ENCODE assay signal across 8 cellular contexts in genomic region chr1:63322248-63322943, GRCh38. TPM values are rescaled to one million over a fixed set of nuclear protein-coding genes. Genes with fewer than 3 reads are reported as not detected.
DNase-seq lines count a peak whose midpoint lies in the region; ATAC-seq and TF ChIP-seq lines count a peak whose summit lies in the region.

TSS of gene FOXD3 (plus strand) at chr1:63322567. CDS start at chr1:63323059, 492 bp downstream.

- no peaks in the 10 kb centered on the region for H4K20me1 ChIP-seq in HCT116 (ENCODE audit: insufficient read depth)

- CTCF ChIA-PET in HCT116 (lab: Charles Lee) = no interaction called here

- no peaks in the 10 kb centered on the region for H3K9me2 ChIP-seq in HCT116 (ENCODE audit: insufficient read depth)

- peak within 1 kb of the TSS; percentile 73 for H3K27ac Mint-ChIP-seq in activated naive CD4-positive, alpha-beta T cell treated with anti-CD3 and anti-CD28 coated beads, Interleukin-2, amount 50 U/mL, for 24 hours

- ATAC-seq in HCT116 (peak; percentile 71), right cardiac atrium (peak; percentile 59 to 74)

- 1% methylated on average over 78 of the region's 78 CpGs for WGBS in right cardiac atrium

- H3K4me2 ChIP-seq in HCT116 (ENCODE audit: low read length) = peak within 1 kb of the TSS; percentile 77

- intact Hi-C loops in HCT116 (cut with micrococcal nuclease) (loop anchor here (10.0 kb wide), 1 partner anchor 922 kb away; no protein-coding TSS in a partner anchor), right cardiac atrium (cut with DNase I) (no loop called here)

- H3K4me3 ChIP-seq in HCT116 (replicated peaks in 1 of 2; ENCODE audit: low read depth in 1 of 2, low read length in 2 of 2) (peak within 1 kb of the TSS; percentile 49 to 59), right cardiac atrium (ENCODE audit: low read length) (peak within 1 kb of the TSS; percentile 59), retinal pigment epithelial cell (ENCODE audit: low read length) (peak within 1 kb of the TSS; percentile 31)

- H3K9me3 ChIP-seq in HCT116 (ENCODE audit: control insufficient read depth in 1 of 2, insufficient read depth in 1 of 2, low read depth in 1 of 2, low read length in 2 of 2) (no peaks in the 10 kb centered on the region), right cardiac atrium (ENCODE audit: control insufficient read depth, low read length) (no peaks in the 10 kb centered on the region)

- peak within 1 kb of the TSS; percentile 52 for H3K9ac ChIP-seq in HCT116 (ENCODE audit: low read length)

- peaks cover 66% of the 10 kb centered on the region for H3K27me3 Mint-ChIP-seq in activated naive CD4-positive, alpha-beta T cell treated with anti-CD3 and anti-CD28 coated beads, Interleukin-2, amount 50 U/mL, for 24 hours

- H3K36me3 Mint-ChIP-seq in activated naive CD4-positive, alpha-beta T cell treated with anti-CD3 and anti-CD28 coated beads, Interleukin-2, amount 50 U/mL, for 24 hours = peaks cover 12% of the 10 kb centered on the region

- peaks cover 10% of the 10 kb centered on the region in 2 experiments for H3K4me1 ChIP-seq in HCT116 (ENCODE audit: control insufficient read depth in 1 of 2, insufficient read depth in 2 of 2, low read length in 2 of 2)
- H3K4me1 ChIP-seq in right cardiac atrium (ENCODE audit: control insufficient read depth, insufficient read depth, low read length) = peaks cover 1% of the 10 kb centered on the region

- H3K36me3 ChIP-seq in HCT116 (ENCODE audit: control insufficient read depth in 1 of 2, insufficient read depth in 2 of 2, low read length in 2 of 2) = no peaks in the 10 kb centered on the region

- H3K4me1 Mint-ChIP-seq in activated naive CD4-positive, alpha-beta T cell treated with anti-CD3 and anti-CD28 coated beads, Interleukin-2, amount 50 U/mL, for 24 hours = peaks cover 37% of the 10 kb centered on the region

- POLR2A ChIA-PET in HCT116 (lab: Charles Lee) = no interaction called here

- peak within 1 kb of the TSS; percentile 12; the same call in 1 of the 2 replicates for H3K27ac ChIP-seq in HCT116 (ENCODE audit: low read depth, low read length)
- H3K27ac ChIP-seq in right cardiac atrium (ENCODE audit: low read length) = no peak within 1 kb of the TSS

- H3K27me3 ChIP-seq in HCT116 (ENCODE audit: insufficient read depth, low read length) = no peaks in the 10 kb centered on the region
- H3K27me3 ChIP-seq in right cardiac atrium (ENCODE audit: control insufficient read depth, insufficient read depth) = no peaks in the 10 kb centered on the region

- no peak for TF ChIP-seq RAD21 in HCT116 (IDR thresholded peaks at IDR 0.05; ENCODE audit: low read depth)

- RAD21 ChIA-PET in HCT116 (lab: Charles Lee; ENCODE audit: low non-redundant PET in 1 of 2, low total read pairs in 2 of 2, uncharacterized antibody in 2 of 2, unreplicated experiment in 2 of 2) = no interaction called here

- H3K79me2 ChIP-seq in HCT116 (ENCODE audit: insufficient read depth, low read length) = no peaks in the 10 kb centered on the region

- DNase-seq in NCI-H187 (lab: John Stamatoyannopoulos, UW) (peak; percentile 39 to 67), NCI-H187 treated with DMSO at 0.1 percent for 48 hours (lab: John Stamatoyannopoulos, UW) (no peak), HCT116 (ENCODE audit: low read depth, low spot score) (peak; percentile 27), NCI-H2171 (lab: John Stamatoyannopoulos, UW) (peak; percentile 43), right cardiac atrium (peak; percentile 60 to 83 (median 80)), retinal pigment epithelial cell (ENCODE audit: low read depth) (no peak), GM19238 (ENCODE audit: insufficient read length, low spot score) (no peak)

- H3K9me3 Mint-ChIP-seq in activated naive CD4-positive, alpha-beta T cell treated with anti-CD3 and anti-CD28 coated beads, Interleukin-2, amount 50 U/mL, for 24 hours = peaks cover 10% of the 10 kb centered on the region

- no peak for TF ChIP-seq POLR2A in HCT116 (IDR thresholded peaks at IDR 0.05; ENCODE audit: borderline replicate concordance, extremely low read depth, insufficient read depth, insufficient read length)

- H3K4me3 Mint-ChIP-seq in activated naive CD4-positive, alpha-beta T cell treated with anti-CD3 and anti-CD28 coated beads, Interleukin-2, amount 50 U/mL, for 24 hours = peak within 1 kb of the TSS; percentile 84

- no TSS peak for BruUV-seq in HCT116 (replicated peaks; lab: Mats Ljungman, UMichigan)

- TF ChIP-seq CTCF in HCT116 (IDR thresholded peaks at IDR 0.05 in 2 of 3, conservative IDR thresholded peaks at IDR 0.05 in 1 of 3; ENCODE audit: borderline replicate concordance in 1 of 3, insufficient read depth in 1 of 3, low read depth in 2 of 3, low read length in 2 of 3) (no peak), retinal pigment epithelial cell (conservative IDR thresholded peaks at IDR 0.05; ENCODE audit: low read depth, low read length) (no peak)

- H2AFZ ChIP-seq in HCT116 (ENCODE audit: low read depth, low read length, poor library complexity, severe bottlenecking) = no peak within 1 kb of the TSS

TF ChIP-seq in HCT116, 20 proteins besides CTCF, POLR2A, EP300 and RAD21:
- TF ChIP-seq ZFX (IDR thresholded peaks at IDR 0.05) = 0 out of 2 replicates have a peak, but pooled peaks have one; percentile 27
- no peak for TF ChIP-seq CBX3 (IDR thresholded peaks at IDR 0.05; ENCODE audit: low read depth)
- TF ChIP-seq POLR2AphosphoS5 (IDR thresholded peaks at IDR 0.05; ENCODE audit: low read depth, low read length) = peak; percentile 30; the same call in 1 of the 2 replicates

RNA-seq across cellular contexts. Expression of gene FOXD3, which starts in this region (rescaled TPM):
- 0.17 TPM for total RNA-seq in HCT116 (2021; ENCODE audit: unreplicated experiment)
- polyA plus RNA-seq in HCT116 (2012) = 0.10 and 0.13 TPM in 2 replicates
- total RNA-seq in right cardiac atrium = 1 to 10 TPM in 1 of 4 donors, under 1 TPM in 3; 0.38 to 1.6 (median 0.75) TPM
- 1.0 TPM for polyA plus RNA-seq in right cardiac atrium

Comparison
In these comparisons a context has a peak if more than half of its experiments do, and no peak if none do; other contexts are left out.
1. DNase-seq: peak in NCI-H187 (2 of 2), NCI-H2171 (single experiment) and right cardiac atrium (3 of 3); none in NCI-H187 treated with DMSO at 0.1 percent for 48 hours (single experiment), retinal pigment epithelial cell (single experiment) and GM19238 (single experiment).
2. Peak in DNase-seq, ATAC-seq, H3K4me3 ChIP-seq, H3K27ac ChIP-seq, H3K9ac ChIP-seq and H3K4me2 ChIP-seq in HCT116; RNA of the gene not detected or under 1 TPM.
3. Peak in every context shown above with its lines, with median percentiles within 50 percentile points of each other: H3K4me3 ChIP-seq.